Comparison of ENCODE assay signal across 8 cellular contexts in the genomic region with DNA sequence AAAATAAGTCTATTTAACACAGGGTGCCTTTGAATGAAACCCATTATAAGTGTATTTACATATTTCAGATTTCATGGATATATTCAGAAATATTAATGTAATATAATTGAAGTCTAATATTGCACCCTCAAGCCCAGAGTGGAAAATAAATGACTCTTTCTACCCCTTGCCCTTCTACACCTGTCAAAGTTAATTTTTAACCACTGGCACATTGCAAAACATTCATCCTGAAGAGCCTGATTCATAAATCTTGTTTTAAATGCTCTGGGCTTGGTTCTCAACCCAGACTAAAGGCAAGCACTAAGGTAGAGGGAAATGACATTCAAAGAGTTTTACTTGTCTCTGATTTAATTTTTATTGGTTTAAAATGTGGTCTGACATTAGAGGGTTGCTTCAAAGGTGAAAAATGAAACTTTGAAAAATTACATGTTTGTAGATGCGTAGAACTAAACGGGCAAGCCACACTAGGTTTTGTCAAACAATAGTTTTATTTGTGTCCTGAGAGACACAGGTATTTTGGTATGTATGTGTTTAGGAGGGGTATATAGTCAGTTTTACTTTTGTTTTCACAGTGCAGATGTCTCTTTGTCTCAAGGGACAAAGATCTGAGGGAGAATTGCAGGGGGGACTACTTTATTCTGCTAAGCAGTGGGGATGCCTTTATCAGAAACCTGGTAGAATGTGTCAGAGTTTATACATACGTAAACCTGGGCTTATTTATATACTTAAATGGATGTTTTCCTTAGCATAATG.
DNase-seq lines count a peak whose midpoint lies in the region; ATAC-seq and TF ChIP-seq lines count a peak whose summit lies in the region.

No MANE protein-coding gene starts in this region.

- H2AFZ ChIP-seq in ACC112 (ENCODE audit: low read length, unreplicated experiment) = no peak overlapping the region

- no peak for TF ChIP-seq CTCF in tibial artery (IDR thresholded peaks at IDR 0.05)

- no peaks in the 10 kb centered on the region for H3K9me3 ChIP-seq in KOPT-K1 (ENCODE audit: insufficient read depth, low read length, poor library complexity, severe bottlenecking)
- no peaks in the 10 kb centered on the region for H3K9me3 ChIP-seq in tibial artery

- H3K27ac ChIP-seq in ACC112 (ENCODE audit: low read depth, low read length) = peak overlapping the region; percentile 44; the same call in 1 of the 2 replicates
- H3K27ac ChIP-seq in KOPT-K1 (ENCODE audit: low read depth, low read length, poor library complexity, severe bottlenecking) = peak overlapping the region; percentile 91
- H3K27ac ChIP-seq in tibial artery = peak overlapping the region in 1 of 2 donors; percentile 86

- ATAC-seq in GM19395 (IDR thresholded peaks at IDR 0.05; ENCODE audit: unreplicated experiment) = peak; percentile 31

- peak; percentile 74 for DNase-seq in kidney tubule cell (ENCODE audit: low spot score)
- DNase-seq in glomerular visceral epithelial cell (ENCODE audit: extremely low spot score) = no peak
- DNase-seq in SKM-1 treated with dmso at 0.1 percent for 144 hours (lab: John Stamatoyannopoulos, UW; ENCODE audit: unreplicated experiment) = no peak
- DNase-seq in OCI-M1 (lab: John Stamatoyannopoulos, UW) = no peak
- DNase-seq in tibial artery = no peak

- H3K4me3 ChIP-seq in ACC112 (ENCODE audit: low read depth, low read length) = no peak overlapping the region
- no peak overlapping the region for H3K4me3 ChIP-seq in tibial artery

- peaks cover 8% of the 10 kb centered on the region for H3K79me2 ChIP-seq in ACC112 (ENCODE audit: control insufficient read depth, insufficient read depth, low read length, unreplicated experiment)

- H3K4me1 ChIP-seq in ACC112 (ENCODE audit: control insufficient read depth, insufficient read depth, low read length, unreplicated experiment) = peaks cover 23% of the 10 kb centered on the region
- peaks cover 0 to 77% (median 36%) of the 10 kb centered on the region in 4 donors for H3K4me1 ChIP-seq in tibial artery

- intact Hi-C loops in tibial artery (cut with DNase I; ENCODE audit: low total_unique reads) = loop anchor here (5.0 kb wide), 2 partner anchors 177 to 677 kb away; no protein-coding TSS in a partner anchor

- H3K27me3 ChIP-seq in ACC112 (ENCODE audit: insufficient read depth, low read length) (no peaks in the 10 kb centered on the region), tibial artery (no peaks in the 10 kb centered on the region)

- peaks cover 13% of the 10 kb centered on the region; the same call in 1 of the 2 replicates for H3K36me3 ChIP-seq in ACC112 (ENCODE audit: insufficient read depth, low read length)
- peaks cover 60% of the 10 kb centered on the region for H3K36me3 ChIP-seq in KOPT-K1 (ENCODE audit: insufficient read depth, low read length)
- peaks cover 41 to 54% (median 43%) of the 10 kb centered on the region in 3 donors for H3K36me3 ChIP-seq in tibial artery
